26 cellular contexts compared by ENCODE assay signal in genomic region chr9:89026878-89027277, GRCh38.
"Had no signal": no experiment of that assay in that cellular context is flagged by ENCODE, and none has a peak within 500 bp of the region (broad histone marks: within the 10 kb centered on the region; RNA-seq: fewer than 3 reads in every experiment).

No MANE protein-coding gene starts in this region.

- H3K4me2 ChIP-seq: KMS-11, SK-N-SH had no signal

- H3K4me3 ChIP-seq: Peyer's patch, SJCRH30 had no signal

- H3K9ac ChIP-seq: KMS-11, SK-N-SH had no signal

- H3K36me3 ChIP-seq: Peyer's patch, SJCRH30 had no signal

- H3K27me3 ChIP-seq: brain microvascular endothelial cell, Peyer's patch, SJCRH30 had no signal

- H3K4me1 ChIP-seq: SJCRH30 had no signal

- H3K27ac ChIP-seq: brain microvascular endothelial cell, KMS-11, Peyer's patch, RWPE1, SJCRH30, VCaP had no signal

- DNase-seq: activated CD4-positive, alpha-beta memory T cell treated with anti-CD3 and anti-CD28 coated beads, Interleukin-2, amount 10 ng/mL, durations not matched to agents 7 days and 5 days; activated CD4-positive, alpha-beta T cell treated with anti-CD3 and anti-CD28 coated beads for 36 hours; activated CD4-positive, alpha-beta T cell treated with anti-CD3 and anti-CD28 coated beads, Interleukin-2, amount 50 U/mL, for 1 hour; activated gamma-delta T cell; activated naive CD4-positive, alpha-beta T cell treated with anti-CD3 and anti-CD28 coated beads for 36 hours; activated T-cell treated with anti-CD3 and anti-CD28 coated beads for 4 hours; activated T-cell treated with anti-CD3 and anti-CD28 coated beads, Interleukin-2, amount 50 U/mL, for 48 hours; brain microvascular endothelial cell; cerebellar nuclear complex; NCI-H1092 treated with DMSO at 0.1 percent for 48 hours; NCI-H1436; NCI-H1694 treated with DMSO at 0.1 percent for 48 hours; NCI-H2029 treated with DMSO at 0.1 percent for 48 hours; NCI-H345; NCI-H510A; NCI-H526 treated with DMSO at 0.1 percent for 48 hours; NCI-H82; Peyer's patch; Right ventricle myocardium superior; SJCRH30; SK-N-SH; T-helper 17 cell; T-helper 9 cell had no signal

- H3K9me3 ChIP-seq: SJCRH30 had no signal
